Comparison of ENCODE assay signal across 8 cellular contexts in the genomic region with DNA sequence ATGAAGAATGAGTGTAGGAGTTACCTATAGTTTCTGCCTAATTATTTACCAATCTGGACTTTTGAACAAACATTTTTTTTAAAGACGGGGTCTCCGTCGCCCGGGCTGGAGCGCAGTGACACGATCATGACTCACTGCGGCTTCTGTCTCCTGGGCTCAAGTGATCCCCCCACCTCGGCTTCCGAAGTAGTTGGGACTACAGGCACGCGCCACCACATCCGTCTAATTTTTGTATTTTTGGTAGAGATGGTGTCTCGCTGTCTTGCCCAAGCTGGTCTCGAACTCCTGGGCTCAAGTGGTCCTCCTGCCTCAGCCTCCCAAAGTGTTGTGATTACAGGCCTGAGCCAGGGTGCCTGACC. TPM values are rescaled to one million over a fixed set of nuclear protein-coding genes. Genes with fewer than 3 reads are reported as not detected.
DNase-seq lines count a peak whose midpoint lies in the region; ATAC-seq, FAIRE-seq and TF ChIP-seq lines count a peak whose summit lies in the region.

No MANE protein-coding gene starts in this region.

- H3K4me1 ChIP-seq in BE2C = no peaks in the 10 kb centered on the region

- H3K36me3 ChIP-seq in BE2C (no peaks in the 10 kb centered on the region), MG63 (peaks cover 45% of the 10 kb centered on the region)

- peaks cover 50% of the 10 kb centered on the region for H3K36me3 Mint-ChIP-seq in nephron (ENCODE audit: low read depth)

- H3K9me3 ChIP-seq in BE2C (no peaks in the 10 kb centered on the region), MG63 (no peaks in the 10 kb centered on the region)

- peak overlapping the region in 32 of 59 donors; percentile 35 to 95 (median 92) for H3K27ac ChIP-seq in dorsolateral prefrontal cortex

- peak overlapping the region; percentile 88 to 92 (median 91) for H3K4me3 Mint-ChIP-seq in nephron

- H3K27me3 Mint-ChIP-seq in nephron (ENCODE audit: low read depth) = no peaks in the 10 kb centered on the region

- peak overlapping the region; percentile 91; the same call in 1 of the 2 replicates for H3K4me3 ChIP-seq in BE2C (ENCODE audit: low read depth, low read length)
- peak overlapping the region; percentile 94 for H3K4me3 ChIP-seq in MG63
- H3K4me3 ChIP-seq in dorsolateral prefrontal cortex = peak overlapping the region in 54 of 59 donors; percentile 52 to 93 (median 82)

- no peak for TF ChIP-seq CTCF in BE2C (IDR thresholded peaks at IDR 0.05; ENCODE audit: low read depth, low read length)
- no peak for TF ChIP-seq CTCF in dorsolateral prefrontal cortex (IDR thresholded peaks at IDR 0.05 in 54 of 56, conservative IDR thresholded peaks at IDR 0.05 in 2 of 56; ENCODE audit: low read depth in 1 of 56, partially characterized antibody in 56 of 56)
- no peak for TF ChIP-seq CTCF in nephron (IDR thresholded peaks at IDR 0.05; ENCODE audit: unreplicated experiment in 3 of 3)
- TF ChIP-seq CTCF in D721Med (IDR thresholded peaks at IDR 0.05; ENCODE audit: insufficient read depth, missing control alignments) = no peak

- peak overlapping the region; percentile 73 to 89 (median 89) for H3K27ac Mint-ChIP-seq in nephron

- FAIRE-seq in D721Med (lab: Jason Lieb, UNC) = no peak

- peaks cover 36% of the 10 kb centered on the region for H3K4me1 Mint-ChIP-seq in nephron

- H3K9me3 Mint-ChIP-seq in nephron = peaks cover 25% of the 10 kb centered on the region

- no peak for DNase-seq in BE2C
- no peak for DNase-seq in MG63
- no peak for DNase-seq in dorsolateral prefrontal cortex
- no peak for DNase-seq in SIG-M5 (lab: John Stamatoyannopoulos, UW)
- DNase-seq in D721Med (ENCODE audit: insufficient read length, low spot score) = no peak
- DNase-seq in NCI-H1436 treated with DMSO at 0.1 percent for 48 hours (lab: John Stamatoyannopoulos, UW) = no peak

- no peak for ATAC-seq in HG02678 (IDR thresholded peaks at IDR 0.05; ENCODE audit: unreplicated experiment)

- intact Hi-C loops in dorsolateral prefrontal cortex (cut with DNase I) = loop anchor here in 1 of 2 donors (5.0 kb wide), 2 partner anchors 68 to 102 kb away; no protein-coding TSS in a partner anchor

- H3K27me3 ChIP-seq in BE2C (no peaks in the 10 kb centered on the region), MG63 (no peaks in the 10 kb centered on the region), dorsolateral prefrontal cortex (peaks cover 0 to 14% (median 0%) of the 10 kb centered on the region in 45 donors)

RNA-seq across cellular contexts. Expression of gene CTNNA1, which starts 1.5 kb away (rescaled TPM):
- polyA plus RNA-seq in BE2C (2012; ENCODE audit: insufficient read depth, insufficient read length, low read depth) = 89.9 TPM
- 394 TPM in 2 replicates for total RNA-seq in MG63 (2014; rRNA removed; shearing (Covaris generic); ENCODE audit: low replicate concordance)
- total RNA-seq in dorsolateral prefrontal cortex = 100 to 1,000 TPM; 120 to 434 (median 206) TPM
